In the genomic region with DNA sequence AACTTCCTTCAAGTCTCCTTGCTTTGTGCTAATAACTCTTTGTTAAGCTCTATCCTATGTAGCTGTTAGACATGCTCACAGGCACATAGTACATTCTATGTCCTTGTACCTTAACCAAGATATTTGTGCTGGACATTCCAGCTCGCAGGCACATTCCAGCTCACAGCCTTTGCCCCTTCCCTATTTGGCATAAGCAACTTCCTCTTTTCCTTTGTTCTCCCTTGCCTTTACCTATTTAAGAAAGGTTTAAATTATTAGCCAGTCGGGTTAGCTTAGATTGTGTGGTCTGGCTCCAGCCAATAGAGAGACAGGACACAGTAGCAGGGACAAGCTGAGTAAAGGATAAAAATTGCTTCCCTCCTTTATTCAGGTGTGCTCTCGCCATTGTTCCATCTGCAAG, we compare ENCODE assay signal across 6 cellular contexts. TPM values are rescaled to one million over a fixed set of nuclear protein-coding genes. Genes with fewer than 3 reads are reported as not detected.
"Had no signal": no experiment of that assay in that cellular context is flagged by ENCODE, and none has a peak within 500 bp of the region (broad histone marks: within the 10 kb centered on the region; RNA-seq: fewer than 3 reads in every experiment).

No MANE protein-coding gene starts in this region.

RNA-seq across cellular contexts. Expression of gene DNASE1L3, which starts 9.3 kb away (rescaled TPM):
- total RNA-seq: activated CD4-positive, alpha-beta T cell treated with anti-CD3 and anti-CD28 coated beads, Interleukin-2, amount 10 ng/mL, durations not matched to agents 24 days and 14 days; activated CD8-positive, alpha-beta memory T cell treated with anti-CD3 and anti-CD28 coated beads for 36 hours; activated CD8-positive, alpha-beta T cell treated with anti-CD3 and anti-CD28 coated beads for 36 hours; activated naive CD8-positive, alpha-beta T cell treated with anti-CD3 and anti-CD28 coated beads for 36 hours; activated T-cell treated with anti-CD3 and anti-CD28 coated beads, Interleukin-2, amount 50 U/mL, for 72 hours; activated T-helper 17 cell treated with anti-CD3 and anti-CD28 coated beads, Interleukin-2, amount 50 U/mL, for 72 hours had no signal
